Comparison of ENCODE assay signal across 8 cellular contexts in the genomic region with DNA sequence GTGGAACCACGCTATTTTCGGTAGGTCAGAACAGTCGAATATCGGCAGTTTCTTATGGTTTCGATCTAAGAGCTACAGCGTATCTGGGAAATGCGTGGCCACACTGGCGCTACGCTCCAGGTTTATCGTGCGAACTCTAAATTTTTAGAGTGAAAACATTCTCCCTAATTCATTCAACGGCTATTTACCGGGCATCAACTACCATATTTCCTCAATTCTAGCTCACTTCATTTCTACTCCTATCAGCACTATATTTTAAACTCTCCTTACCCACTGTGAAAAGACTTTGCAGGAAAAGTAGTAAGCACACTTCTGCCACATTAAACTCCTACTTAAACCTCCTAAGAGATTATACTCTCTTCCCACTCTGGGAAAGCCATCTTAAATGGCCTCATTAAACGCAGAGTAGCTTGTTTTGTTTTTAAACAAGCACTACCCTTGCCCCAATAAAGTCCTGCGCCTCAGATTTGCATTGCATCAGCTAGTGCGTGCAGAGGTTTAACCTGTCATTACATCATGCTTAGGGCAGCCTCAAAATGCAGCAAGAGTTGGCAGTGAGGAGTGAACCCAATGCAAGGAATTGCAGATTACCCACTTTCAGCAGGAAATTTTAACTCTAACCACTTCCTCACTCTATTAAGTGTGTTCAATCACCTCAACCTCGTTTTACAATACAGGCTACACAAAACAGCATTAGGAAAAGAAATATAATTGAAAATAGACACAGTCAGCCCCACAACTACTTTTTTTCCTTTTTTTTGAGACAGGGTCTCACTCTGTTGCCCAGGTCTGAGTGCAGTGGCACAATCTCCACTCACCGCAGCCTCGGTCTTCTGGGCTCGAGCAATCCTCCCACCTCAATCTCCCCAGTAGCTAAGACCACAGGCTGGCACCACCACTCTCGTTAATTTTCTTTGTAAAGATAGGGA. TPM values are rescaled to one million over a fixed set of nuclear protein-coding genes. Genes with fewer than 3 reads are reported as not detected.
A peak's percentile ranks its signal among the peaks of the same experiment; 100 is the strongest.
DNase-seq lines count a peak whose midpoint lies in the region; ATAC-seq, FAIRE-seq and TF ChIP-seq lines count a peak whose summit lies in the region.

No MANE protein-coding gene starts in this region.

- no peak overlapping the region for H2BK20ac ChIP-seq in H9 (ENCODE audit: low read depth, low read length, poor library complexity, severe bottlenecking)

- POLR2A ChIA-PET in HepG2 (lab: Yijun Ruan, JAX) = interaction anchor here (0.5 to 4.0 kb wide), 19 partner anchors 8 to 1483 kb away, joined by 3 to 80 read pairs (median 5); a partner anchor contains a TSS

- H3K23me2 ChIP-seq in H9 (ENCODE audit: insufficient read length, low read depth, low read length, poor library complexity, severe bottlenecking) = peaks cover 4% of the 10 kb centered on the region

- H3T11ph ChIP-seq in H9 (ENCODE audit: low read length) = no peak overlapping the region

- peak in 1 of 2 experiments; percentile 66; a peak in 1 of 4 replicates for TF ChIP-seq POLR2A in HepG2 (IDR thresholded peaks at IDR 0.05; ENCODE audit: insufficient read depth in 1 of 2, low read depth in 2 of 2, low read length in 2 of 2)

- H4K91ac ChIP-seq in H9 (ENCODE audit: insufficient read length, low read depth, low read length) = no peak overlapping the region

- peak overlapping the region; percentile 64 for H3K27ac ChIP-seq in H9 (ENCODE audit: insufficient read length, low read depth, low read length)
- peak overlapping the region; percentile 81 for H3K27ac ChIP-seq in HepG2 (ENCODE audit: extremely low read length, insufficient read depth, low read length)

- H3K56ac ChIP-seq in H9 (ENCODE audit: insufficient read length, low read depth, low read length) = no peak overlapping the region

- H3K36me3 Mint-ChIP-seq in H9 (ENCODE audit: insufficient read depth in 1 of 3, low read depth in 3 of 3) (peaks cover 0 to 11% (median 4%) of the 10 kb centered on the region in 3 experiments; a peak in 5 of 7 replicates), chondrocyte (ENCODE audit: low read depth) (peaks cover 3% of the 10 kb centered on the region)
- peaks cover 11% of the 10 kb centered on the region for H3K36me3 Mint-ChIP-seq in stimulated activated memory B cell treated with anti-CD40 and anti-IgM and Interleukin-4, amounts not matched to agents 10 μg/mL and 1 μg/mL and 100 μg/mL, for 72 hours

- no peak overlapping the region for H2BK15ac ChIP-seq in H9 (ENCODE audit: low read depth, low read length)

- no peak overlapping the region for H4K5ac ChIP-seq in H9 (ENCODE audit: insufficient read length, low read depth, low read length)

- no peak for TF ChIP-seq CTCF in H9 (conservative IDR thresholded peaks at IDR 0.05)
- TF ChIP-seq CTCF in chondrocyte (IDR thresholded peaks at IDR 0.05) = no peak
- TF ChIP-seq CTCF in HepG2 (CRISPR knock-in tag; IDR thresholded peaks at IDR 0.05) = no peak

- H2AK5ac ChIP-seq in H9 (ENCODE audit: insufficient read length, low read length) = no peak overlapping the region

- H3K27me3 ChIP-seq in H9 (ENCODE audit: insufficient read depth, low read length) (no peaks in the 10 kb centered on the region), HepG2 (ENCODE audit: control insufficient read depth in 1 of 2, insufficient read depth in 2 of 2, low read length in 2 of 2) (no peaks in the 10 kb centered on the region; a peak in 1 of 5 replicates)

- TF ChIP-seq RAD21 in HepG2 (CRISPR knock-in tag; IDR thresholded peaks at IDR 0.05) = no peak

- CTCF ChIA-PET in HepG2 (lab: Yijun Ruan, JAX; ENCODE audit: low intra/inter-chr PET ratio, low total read pairs) = no interaction called here

- H3K18ac ChIP-seq in H9 (ENCODE audit: insufficient read length, low read depth, low read length) = peak overlapping the region; percentile 86

- peaks cover 45% of the 10 kb centered on the region; the same call in 1 of the 2 replicates for H3K79me2 ChIP-seq in H9 (ENCODE audit: insufficient read depth, low read length)
- peaks cover 96% of the 10 kb centered on the region for H3K79me2 ChIP-seq in HepG2 (ENCODE audit: insufficient read depth, low read length)

- H3K4me1 Mint-ChIP-seq in H9 = peaks cover 45% of the 10 kb centered on the region in 2 experiments
- peaks cover 83% of the 10 kb centered on the region for H3K4me1 Mint-ChIP-seq in chondrocyte (ENCODE audit: low read depth)
- H3K4me1 Mint-ChIP-seq in stimulated activated memory B cell treated with anti-CD40 and anti-IgM and Interleukin-4, amounts not matched to agents 10 μg/mL and 1 μg/mL and 100 μg/mL, for 72 hours = peaks cover 60% of the 10 kb centered on the region

- H3K14ac ChIP-seq in H9 (ENCODE audit: insufficient read depth, low read length) = peak overlapping the region; percentile 72; the same call in 1 of the 2 replicates

- H3K4me1 ChIP-seq in H9 (ENCODE audit: insufficient read depth, low read length) = peaks cover 2% of the 10 kb centered on the region
- peaks cover 45% of the 10 kb centered on the region for H3K4me1 ChIP-seq in HepG2 (ENCODE audit: insufficient read depth, low read length)

- no peak overlapping the region for H3K23ac ChIP-seq in H9 (ENCODE audit: insufficient read length, low read depth, low read length)

- H3K27ac Mint-ChIP-seq in H9 = peak overlapping the region; percentile 94 to 96 (median 96)
- H3K27ac Mint-ChIP-seq in chondrocyte (ENCODE audit: unreplicated experiment) = peak overlapping the region; percentile 97
- H3K27ac Mint-ChIP-seq in stimulated activated memory B cell treated with anti-CD40 and anti-IgM and Interleukin-4, amounts not matched to agents 10 μg/mL and 1 μg/mL and 100 μg/mL, for 72 hours = peak overlapping the region; percentile 87

- H3K27me3 Mint-ChIP-seq in H9 (ENCODE audit: low read depth) = no peaks in the 10 kb centered on the region
- no peaks in the 10 kb centered on the region for H3K27me3 Mint-ChIP-seq in chondrocyte (ENCODE audit: low read depth)
- H3K27me3 Mint-ChIP-seq in stimulated activated memory B cell treated with anti-CD40 and anti-IgM and Interleukin-4, amounts not matched to agents 10 μg/mL and 1 μg/mL and 100 μg/mL, for 72 hours = no peaks in the 10 kb centered on the region

- H3K4ac ChIP-seq in H9 (ENCODE audit: low read depth, low read length) = no peak overlapping the region; the same call in 1 of the 2 replicates

- intact Hi-C loops in HepG2 (cut with micrococcal nuclease; ENCODE audit: unreplicated experiment) = loop anchor here (1.0 to 5.0 kb wide), 3 partner anchors 8 to 256 kb away; a partner anchor contains a TSS

- BruUV-seq in HepG2 (replicated peaks; lab: Mats Ljungman, UMichigan) = TSS peak; percentile 90

- H3K9ac ChIP-seq in H9 (ENCODE audit: extremely low read depth, insufficient read length, low read length) (peak overlapping the region; percentile 75), HepG2 (ENCODE audit: insufficient read depth, low read depth, low read length) (peak overlapping the region; percentile 80)

- H3K9me3 Mint-ChIP-seq in H9 (no peaks in the 10 kb centered on the region; a peak in 1 of 5 replicates), chondrocyte (ENCODE audit: low read depth) (no peaks in the 10 kb centered on the region)
- H3K9me3 Mint-ChIP-seq in stimulated activated memory B cell treated with anti-CD40 and anti-IgM and Interleukin-4, amounts not matched to agents 10 μg/mL and 1 μg/mL and 100 μg/mL, for 72 hours = no peaks in the 10 kb centered on the region

- in situ Hi-C loops in HepG2 (cut with HindIII; ENCODE audit: extremely low pct_ligation_motif_present, low pct_unique_long_range_greater_than_20kb) = no loop called here

- H2BK12ac ChIP-seq in H9 (ENCODE audit: insufficient read length, low read depth, low read length) = no peak overlapping the region

- H3K36me3 ChIP-seq in HepG2 (replicated peaks in 1 of 2; ENCODE audit: control insufficient read depth in 1 of 2, insufficient read depth in 2 of 2, low read length in 2 of 2) = peaks cover 5 to 8% of the 10 kb centered on the region in 2 experiments; a peak in 3 of 5 replicates

- WGBS in H9 (ENCODE audit: extremely low coverage, insufficient read length, low lambda C conversion rate) = no CpG with 5 or more reads among the region's 21 CpGs
- 14% methylated on average over 21 of the region's 21 CpGs for WGBS in HepG2 (ENCODE audit: low lambda C conversion rate)

- H2AFZ ChIP-seq in H9 (ENCODE audit: low read length) = no peak overlapping the region
- no peak overlapping the region for H2AFZ ChIP-seq in HepG2 (ENCODE audit: low read length)

- H3K4me2 ChIP-seq in H9 (ENCODE audit: insufficient read depth, insufficient read length, low read length) = peak overlapping the region; percentile 56
- peak overlapping the region; percentile 99 for H3K4me2 ChIP-seq in HepG2 (ENCODE audit: low read depth, low read length)

- H3K4me3 ChIP-seq in HepG2 (replicated peaks in 1 of 3; ENCODE audit: insufficient read depth in 1 of 3, low read depth in 2 of 3, low read length in 3 of 3) = peak overlapping the region; percentile 72 to 87 (median 75)

- H3K9me3 ChIP-seq in H9 (ENCODE audit: control insufficient read depth, low read depth, low read length) = no peaks in the 10 kb centered on the region
- no peaks in the 10 kb centered on the region for H3K9me3 ChIP-seq in HepG2 (ENCODE audit: low read length)

- no peak overlapping the region for H2BK5ac ChIP-seq in H9 (ENCODE audit: insufficient read length, low read length)

- peak overlapping the region; percentile 64 to 87 for H3K4me3 Mint-ChIP-seq in H9
- peak overlapping the region; percentile 69 for H3K4me3 Mint-ChIP-seq in chondrocyte (ENCODE audit: unreplicated experiment)
- H3K4me3 Mint-ChIP-seq in stimulated activated memory B cell treated with anti-CD40 and anti-IgM and Interleukin-4, amounts not matched to agents 10 μg/mL and 1 μg/mL and 100 μg/mL, for 72 hours = peak overlapping the region; percentile 79

- FAIRE-seq in HepG2 (lab: Jason Lieb, UNC) = peak; percentile 60

- H3K79me1 ChIP-seq in H9 (ENCODE audit: insufficient read depth, low read depth, low read length, poor library complexity, severe bottlenecking) = no peaks in the 10 kb centered on the region

- H4K20me1 ChIP-seq in H9 (ENCODE audit: control insufficient read depth, insufficient read depth, insufficient read length) (no peaks in the 10 kb centered on the region), HepG2 (ENCODE audit: insufficient read depth, low read length) (peaks cover 28% of the 10 kb centered on the region)

- DNase-seq in NCI-H2029 (lab: John Stamatoyannopoulos, UW) (peak; percentile 8), NCI-H2029 treated with DMSO at 0.1 percent for 48 hours (lab: John Stamatoyannopoulos, UW) (no peak), H9 (peak; percentile 56), Kasumi-1 (lab: John Stamatoyannopoulos, UW) (peak; percentile 58 to 61), T-helper 22 cell (ENCODE audit: low read depth) (peak; percentile 29), chondrocyte (ENCODE audit: low spot score) (no peak), HepG2 (ENCODE audit: low spot score) (peak; percentile 79)

- no peak overlapping the region for H4K8ac ChIP-seq in H9 (replicated peaks; ENCODE audit: insufficient read length, low read depth, low read length)

- peak; percentile 73 for ATAC-seq in HepG2
- ATAC-seq in stimulated activated memory B cell treated with anti-CD40 and anti-IgM and Interleukin-4, amounts not matched to agents 10 μg/mL and 1 μg/mL and 100 μg/mL, for 72 hours = peak; percentile 80

- peak in 1 of 2 experiments; percentile 25; a peak in 1 of 4 replicates for TF ChIP-seq EP300 in HepG2 (IDR thresholded peaks at IDR 0.05; ENCODE audit: low read depth in 2 of 2, low read length in 2 of 2)
- peak; percentile 52; the same call in 1 of the 2 replicates for TF ChIP-seq EP300 in HepG2 (CRISPR knock-in tag; IDR thresholded peaks at IDR 0.05; ENCODE audit: borderline replicate concordance)

- peak overlapping the region; percentile 42 for H2BK120ac ChIP-seq in H9 (ENCODE audit: low read depth, low read length, poor library complexity, severe bottlenecking)

RNA-seq across cellular contexts. Expression of a gene that starts 18.8 kb away (rescaled TPM):
- total RNA-seq in H9 (2021) (32.8 and 33.2 TPM in 2 replicates), chondrocyte (33.8 to 52.0 TPM (median 34.5 TPM) in 3 replicates), HepG2 (2016; rRNA removed; fragmentation: Illumina TruSeq; extraction: Trizol) (27.9 and 28.6 TPM in 2 replicates)
- 12.9 and 14.7 TPM in 2 replicates for total RNA-seq in HepG2 (2016; cell fraction: cytosol; rRNA removed; fragmentation: Illumina TruSeq; extraction: Trizol; ENCODE audit: low read depth)
- 27.3 TPM in 2 replicates for total RNA-seq in HepG2 (2016; cell fraction: insoluble cytoplasmic fraction; rRNA removed; fragmentation: Illumina TruSeq; extraction: Trizol)
- total RNA-seq in HepG2 (2016; cell fraction: membrane; rRNA removed; fragmentation: Illumina TruSeq; extraction: Trizol) = 34.8 and 35.5 TPM in 2 replicates
- total RNA-seq in HepG2 (2016; cell fraction: nucleus; rRNA removed; fragmentation: Illumina TruSeq; extraction: Trizol) = 31.3 and 31.4 TPM in 2 replicates
- 15.4 and 16.0 TPM in 2 replicates for polyA plus RNA-seq in HepG2 (2011; rRNA removed)
- 12.9 and 14.9 TPM in 2 replicates for polyA plus RNA-seq in HepG2 (2011; cell fraction: cytosol; rRNA removed)
- polyA plus RNA-seq in HepG2 (2011; cell fraction: nucleus; rRNA removed) = 15.0 and 21.0 TPM in 2 replicates
- 22.2 and 25.1 TPM in 2 replicates for polyA plus RNA-seq in HepG2 (2012)
- 7.5 TPM in 2 replicates for polyA plus RNA-seq in HepG2 (2016; cell fraction: cytosol; fragmentation: Illumina TruSeq; extraction: Trizol; ENCODE audit: low read depth)
- polyA plus RNA-seq in HepG2 (2016; cell fraction: insoluble cytoplasmic fraction; fragmentation: Illumina TruSeq; extraction: Trizol; ENCODE audit: low read depth) = 29.2 and 30.6 TPM in 2 replicates
- 18.6 and 19.2 TPM in 2 replicates for polyA plus RNA-seq in HepG2 (2016; cell fraction: membrane; fragmentation: Illumina TruSeq; extraction: Trizol; ENCODE audit: low read depth)
- 36.1 and 41.1 TPM in 2 replicates for polyA plus RNA-seq in HepG2 (2016; cell fraction: nucleus; fragmentation: Illumina TruSeq; extraction: Trizol; ENCODE audit: insufficient read depth, low read depth)
- polyA minus RNA-seq in HepG2 (2011; rRNA and poly(A)+ RNA removed; ENCODE audit: low replicate concordance) = 34.2 and 46.5 TPM in 2 replicates
- 16.2 and 16.6 TPM in 2 replicates for polyA minus RNA-seq in HepG2 (2011; cell fraction: cytosol; rRNA and poly(A)+ RNA removed)
- 47.6 and 57.8 TPM in 2 replicates for polyA minus RNA-seq in HepG2 (2011; cell fraction: nucleus; rRNA and poly(A)+ RNA removed)

Comparison
In these comparisons a context has a peak if more than half of its experiments do, and no peak if none do; other contexts are left out.
1. DNase-seq: peak in NCI-H2029 (single experiment), H9 (single experiment), Kasumi-1 (2 of 2), T-helper 22 cell (single experiment) and HepG2 (single experiment); none in NCI-H2029 treated with DMSO at 0.1 percent for 48 hours (single experiment) and chondrocyte (single experiment).
2. Peak in every context shown above with its lines, with median percentiles within 50 percentile points of each other: H3K27ac Mint-ChIP-seq and H3K4me3 Mint-ChIP-seq.